Comparison of ENCODE assay signal across 1 cellular context in the genomic region with DNA sequence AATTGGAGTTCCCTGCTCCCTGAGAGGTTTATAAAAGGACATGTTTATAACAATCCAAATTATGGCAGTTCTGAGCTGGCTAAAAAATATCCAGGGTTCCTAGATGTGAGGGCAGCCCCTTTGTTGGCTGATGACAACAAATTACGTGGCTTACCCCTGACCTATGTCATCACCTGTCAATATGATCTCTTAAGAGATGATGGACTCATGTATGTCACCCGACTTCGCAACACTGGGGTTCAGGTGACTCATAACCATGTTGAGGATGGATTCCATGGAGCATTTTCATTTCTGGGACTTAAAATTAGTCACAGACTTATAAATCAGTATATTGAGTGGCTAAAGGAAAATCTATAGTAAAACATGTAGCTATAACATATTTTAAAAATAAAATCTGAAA.
TF ChIP-seq lines count a peak whose summit lies in the region.

No MANE protein-coding gene starts in this region.

TF ChIP-seq in K562, 482 proteins besides CTCF, POLR2A, EP300 and RAD21:
- TF ChIP-seq ZNF444 (CRISPR knock-in tag; IDR thresholded peaks at IDR 0.05) (no peak), ZNF3 (CRISPR knock-in tag; IDR thresholded peaks at IDR 0.05) (no peak), NELFE (IDR thresholded peaks at IDR 0.05; ENCODE audit: insufficient read depth, insufficient read length) (no peak)
- TF ChIP-seq, protein P1, sequence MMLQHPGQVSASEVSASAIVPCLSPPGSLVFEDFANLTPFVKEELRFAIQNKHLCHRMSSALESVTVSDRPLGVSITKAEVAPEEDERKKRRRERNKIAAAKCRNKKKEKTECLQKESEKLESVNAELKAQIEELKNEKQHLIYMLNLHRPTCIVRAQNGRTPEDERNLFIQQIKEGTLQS (IDR thresholded peaks at IDR 0.05), result peak; percentile 37; the same call in 1 of the 2 replicates
- TF ChIP-seq, protein P1 (CRISPR knock-in tag; conservative IDR thresholded peaks at IDR 0.05), result no peak
- TF ChIP-seq, protein P2, sequence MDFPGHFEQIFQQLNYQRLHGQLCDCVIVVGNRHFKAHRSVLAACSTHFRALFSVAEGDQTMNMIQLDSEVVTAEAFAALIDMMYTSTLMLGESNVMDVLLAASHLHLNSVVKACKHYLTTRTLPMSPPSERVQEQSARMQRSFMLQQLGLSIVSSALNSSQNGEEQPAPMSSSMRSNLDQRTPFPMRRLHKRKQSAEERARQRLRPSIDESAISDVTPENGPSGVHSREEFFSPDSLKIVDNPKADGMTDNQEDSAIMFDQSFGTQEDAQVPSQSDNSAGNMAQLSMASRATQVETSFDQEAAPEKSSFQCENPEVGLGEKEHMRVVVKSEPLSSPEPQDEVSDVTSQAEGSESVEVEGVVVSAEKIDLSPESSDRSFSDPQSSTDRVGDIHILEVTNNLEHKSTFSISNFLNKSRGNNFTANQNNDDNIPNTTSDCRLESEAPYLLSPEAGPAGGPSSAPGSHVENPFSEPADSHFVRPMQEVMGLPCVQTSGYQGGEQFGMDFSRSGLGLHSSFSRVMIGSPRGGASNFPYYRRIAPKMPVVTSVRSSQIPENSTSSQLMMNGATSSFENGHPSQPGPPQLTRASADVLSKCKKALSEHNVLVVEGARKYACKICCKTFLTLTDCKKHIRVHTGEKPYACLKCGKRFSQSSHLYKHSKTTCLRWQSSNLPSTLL (IDR thresholded peaks at IDR 0.05), result no peak
